In genomic region chr11:111913997-111914396, GRCh38 we compare ENCODE assay signal across 14 cellular contexts. TPM values are rescaled to one million over a fixed set of nuclear protein-coding genes. Genes with fewer than 3 reads are reported as not detected.
A peak's percentile ranks its signal among the peaks of the same experiment; 100 is the strongest.
DNase-seq lines count a peak whose midpoint lies in the region; ATAC-seq, FAIRE-seq and TF ChIP-seq lines count a peak whose summit lies in the region.
"Had no signal": no experiment of that assay in that cellular context is flagged by ENCODE, and none has a peak within 500 bp of the region (broad histone marks: within the 10 kb centered on the region; RNA-seq: fewer than 3 reads in every experiment).

No MANE protein-coding gene starts in this region.

- WGBS in hepatocyte (ENCODE audit: low lambda C conversion rate, missing lambda C conversion rate), result 58% methylated on average over 4 of the region's 4 CpGs

- POLR2A ChIA-PET in HEK293T (lab: Yijun Ruan, JAX), result interaction anchor here (0.7 kb wide), 1 partner anchor 13 kb away, joined by 4 read pairs; no protein-coding TSS in a partner anchor

- H3K36me3 Mint-ChIP-seq in astrocyte (ENCODE audit: low read depth, unreplicated experiment), result no peaks in the 10 kb centered on the region
- H3K36me3 Mint-ChIP-seq: activated naive CD8-positive, alpha-beta T cell treated with anti-CD3 and anti-CD28 coated beads, Interleukin-2, amount 10 ng/mL, durations not matched to agents 7 days and 5 days; neural progenitor cell; type B pancreatic cell had no signal

- H3K9ac ChIP-seq in astrocyte (ENCODE audit: low read length), result peak overlapping the region; percentile 53
- H3K9ac ChIP-seq: neural progenitor cell had no signal

- no peaks in the 10 kb centered on the region for H3K36me3 ChIP-seq in astrocyte (ENCODE audit: insufficient read depth, low read length)
- peaks cover 17% of the 10 kb centered on the region for H3K36me3 ChIP-seq in left ventricle myocardium inferior
- H3K36me3 ChIP-seq in hepatocyte (replicated peaks; ENCODE audit: insufficient read depth, low read depth), result no peaks in the 10 kb centered on the region
- H3K36me3 ChIP-seq: neural progenitor cell had no signal

- no peaks in the 10 kb centered on the region for H3K9me3 ChIP-seq in astrocyte (ENCODE audit: insufficient read depth, low read depth, low read length)
- H3K9me3 ChIP-seq in left ventricle myocardium inferior (replicated peaks), result no peaks in the 10 kb centered on the region
- H3K9me3 ChIP-seq in hepatocyte (ENCODE audit: low read depth), result no peaks in the 10 kb centered on the region

- peaks cover 17% of the 10 kb centered on the region for H3K4me1 Mint-ChIP-seq in astrocyte (ENCODE audit: low read depth, unreplicated experiment)
- H3K4me1 Mint-ChIP-seq: activated naive CD8-positive, alpha-beta T cell treated with anti-CD3 and anti-CD28 coated beads, Interleukin-2, amount 10 ng/mL, durations not matched to agents 7 days and 5 days had no signal

- ATAC-seq in GM19328 (IDR thresholded peaks at IDR 0.05; ENCODE audit: unreplicated experiment), result no peak

- H3K27ac ChIP-seq in astrocyte (ENCODE audit: low read depth, low read length) (peak overlapping the region; percentile 37), left ventricle myocardium inferior (replicated peaks) (peak overlapping the region; percentile 99), hepatocyte (no peak overlapping the region)
- H3K27ac ChIP-seq: neural progenitor cell had no signal

- no peak overlapping the region for H3K27ac Mint-ChIP-seq in astrocyte (ENCODE audit: unreplicated experiment)
- H3K27ac Mint-ChIP-seq: activated naive CD8-positive, alpha-beta T cell treated with anti-CD3 and anti-CD28 coated beads, Interleukin-2, amount 10 ng/mL, durations not matched to agents 7 days and 5 days; neural progenitor cell; type B pancreatic cell had no signal

- DNase-seq in DMS153 treated with DMSO at 0.1 percent for 48 hours (lab: John Stamatoyannopoulos, UW; ENCODE audit: unreplicated experiment), result peak; percentile 53
- DNase-seq in astrocyte (ENCODE audit: low read depth), result peak; percentile 64
- DNase-seq in left ventricle myocardium inferior, result no peak
- DNase-seq in putamen (ENCODE audit: low spot score), result peak; percentile 93
- DNase-seq in activated CD4-positive, alpha-beta T cell treated with anti-CD3 and anti-CD28 coated beads for 48 hours, result no peak
- no peak for DNase-seq in HEK293T (ENCODE audit: extremely low spot score)
- DNase-seq in hepatocyte (ENCODE audit: low spot score), result no peak
- DNase-seq: activated naive CD8-positive, alpha-beta T cell treated with anti-CD3 and anti-CD28 coated beads, Interleukin-2, amount 10 ng/mL, durations not matched to agents 7 days and 5 days; DMS79 treated with DMSO at 0.1 percent for 48 hours; KG1; T-helper 2 cell had no signal

- H3K4me3 Mint-ChIP-seq in astrocyte (ENCODE audit: unreplicated experiment), result no peak overlapping the region
- H3K4me3 Mint-ChIP-seq: activated naive CD8-positive, alpha-beta T cell treated with anti-CD3 and anti-CD28 coated beads, Interleukin-2, amount 10 ng/mL, durations not matched to agents 7 days and 5 days; neural progenitor cell; type B pancreatic cell had no signal

- intact Hi-C loops in left ventricle myocardium inferior (cut with micrococcal nuclease), result no loop called here

- H3K9me3 Mint-ChIP-seq in astrocyte (ENCODE audit: unreplicated experiment), result no peaks in the 10 kb centered on the region
- H3K9me3 Mint-ChIP-seq: activated naive CD8-positive, alpha-beta T cell treated with anti-CD3 and anti-CD28 coated beads, Interleukin-2, amount 10 ng/mL, durations not matched to agents 7 days and 5 days; neural progenitor cell; type B pancreatic cell had no signal

- peak; percentile 80 for FAIRE-seq in astrocyte (lab: Jason Lieb, UNC)

- TF ChIP-seq CTCF in astrocyte (IDR thresholded peaks at IDR 0.05; ENCODE audit: insufficient read depth, low read depth, low read length) (no peak), left ventricle myocardium inferior (IDR thresholded peaks at IDR 0.05; ENCODE audit: borderline replicate concordance) (no peak), hepatocyte (IDR thresholded peaks at IDR 0.05; ENCODE audit: poor library complexity) (no peak)

- no peaks in the 10 kb centered on the region for H4K20me1 ChIP-seq in astrocyte (ENCODE audit: insufficient read depth, low read length)
- no peaks in the 10 kb centered on the region for H4K20me1 ChIP-seq in hepatocyte (ENCODE audit: insufficient read depth, poor library complexity, severe bottlenecking)

- no peaks in the 10 kb centered on the region for H3K9me2 ChIP-seq in hepatocyte (replicated peaks; ENCODE audit: insufficient read depth)

- H3K4me3 ChIP-seq in astrocyte (ENCODE audit: insufficient read depth, low read depth, low read length), result no peak overlapping the region
- H3K4me3 ChIP-seq in left ventricle myocardium inferior, result peak overlapping the region; percentile 77
- H3K4me3 ChIP-seq in hepatocyte, result no peak overlapping the region
- H3K4me3 ChIP-seq: neural progenitor cell had no signal

- H3K79me2 ChIP-seq in astrocyte (ENCODE audit: insufficient read depth, low read length) (no peaks in the 10 kb centered on the region), hepatocyte (no peaks in the 10 kb centered on the region)

- H3K4me1 ChIP-seq in astrocyte (ENCODE audit: insufficient read depth, low read length) (peaks cover 18% of the 10 kb centered on the region), left ventricle myocardium inferior (peaks cover 65% of the 10 kb centered on the region), hepatocyte (ENCODE audit: insufficient read depth) (peaks cover 32% of the 10 kb centered on the region)

- peak overlapping the region; percentile 48 for H2AFZ ChIP-seq in astrocyte (ENCODE audit: low read depth, low read length)
- no peak overlapping the region for H2AFZ ChIP-seq in hepatocyte

- CTCF ChIA-PET in HEK293T (lab: Yijun Ruan, JAX), result interaction anchor here (1.2 kb wide), 1 partner anchor 13 kb away, joined by 3 read pairs; no protein-coding TSS in a partner anchor

- peaks cover 5% of the 10 kb centered on the region for H3K27me3 ChIP-seq in astrocyte (ENCODE audit: insufficient read depth, low read length)
- peaks cover 15% of the 10 kb centered on the region for H3K27me3 ChIP-seq in left ventricle myocardium inferior (ENCODE audit: low read depth)
- H3K27me3 ChIP-seq in hepatocyte, result no peaks in the 10 kb centered on the region
- H3K27me3 ChIP-seq: neural progenitor cell had no signal

- H3K27me3 Mint-ChIP-seq in astrocyte (ENCODE audit: low read depth, unreplicated experiment), result peaks cover 12% of the 10 kb centered on the region

- H3K4me2 ChIP-seq in astrocyte (ENCODE audit: low read length) (peak overlapping the region; percentile 31), hepatocyte (no peak overlapping the region)
- H3K4me2 ChIP-seq: neural progenitor cell had no signal

TF ChIP-seq in HEK293T, 16 proteins besides CTCF, POLR2A, EP300 and RAD21:
- TF ChIP-seq SUZ12 (IDR thresholded peaks at IDR 0.05) (no peak), FOXK2 (IDR thresholded peaks at IDR 0.05) (no peak), ARNT (IDR thresholded peaks at IDR 0.05) (no peak), TARDBP (IDR thresholded peaks at IDR 0.05) (no peak), ZNF384 (IDR thresholded peaks at IDR 0.05) (no peak), LEF1 (IDR thresholded peaks at IDR 0.05; ENCODE audit: borderline replicate concordance) (no peak), CTBP1 (IDR thresholded peaks at IDR 0.05; ENCODE audit: borderline replicate concordance) (no peak), PKNOX1 (IDR thresholded peaks at IDR 0.05) (no peak), HDGF (IDR thresholded peaks at IDR 0.05; ENCODE audit: borderline replicate concordance) (no peak), FOXM1 (IDR thresholded peaks at IDR 0.05; ENCODE audit: borderline replicate concordance) (no peak), BHLHE40 (IDR thresholded peaks at IDR 0.05; ENCODE audit: borderline replicate concordance) (no peak)

RNA-seq across cellular contexts. Expression of gene HSPB2, which starts 1.5 kb away (rescaled TPM):
- total RNA-seq in astrocyte (not detected in 2 replicates), left ventricle myocardium inferior (36.5 TPM), hepatocyte (not detected in 2 replicates)
- polyA plus RNA-seq in hepatocyte, result 0.19 and 0.29 TPM in 2 replicates

RNA-seq across cellular contexts. Expression of gene CRYAB, which starts 2.4 kb away (rescaled TPM):
- total RNA-seq in astrocyte (4.1 and 5.7 TPM in 2 replicates), left ventricle myocardium inferior (6,704 TPM), hepatocyte (15.7 and 20.5 TPM in 2 replicates)
- 64.8 and 123 TPM in 2 replicates for polyA plus RNA-seq in hepatocyte
- total RNA-seq: activated naive CD8-positive, alpha-beta T cell treated with anti-CD3 and anti-CD28 coated beads, Interleukin-2, amount 10 ng/mL, durations not matched to agents 7 days and 5 days had no signal

RNA-seq across cellular contexts. Expression of gene C11orf52, which starts 4.7 kb away (rescaled TPM):
- 0.50 and 0.60 TPM in 2 replicates for total RNA-seq in astrocyte
- 1.2 TPM for total RNA-seq in left ventricle myocardium inferior
- total RNA-seq in hepatocyte, result 8.7 and 14.8 TPM in 2 replicates
- polyA plus RNA-seq in hepatocyte, result 21.1 and 23.7 TPM in 2 replicates
- total RNA-seq: activated naive CD8-positive, alpha-beta T cell treated with anti-CD3 and anti-CD28 coated beads, Interleukin-2, amount 10 ng/mL, durations not matched to agents 7 days and 5 days had no signal

RNA-seq across cellular contexts. Expression of gene DIXDC1, which starts 23.1 kb away (rescaled TPM):
- total RNA-seq in astrocyte (16.5 and 17.3 TPM in 2 replicates), left ventricle myocardium inferior (20.2 TPM), hepatocyte (14.7 and 18.4 TPM in 2 replicates)
- polyA plus RNA-seq in hepatocyte, result 5.2 and 8.2 TPM in 2 replicates

RNA-seq across cellular contexts. Expression of gene CFAP68, which starts 34.7 kb away (rescaled TPM):
- 18.4 and 18.8 TPM in 2 replicates for total RNA-seq in astrocyte
- total RNA-seq in left ventricle myocardium inferior, result 26.0 TPM
- 21.1 and 24.6 TPM in 2 replicates for total RNA-seq in hepatocyte
- 19.9 and 21.8 TPM in 2 replicates for polyA plus RNA-seq in hepatocyte

Comparison
In these comparisons a context has a peak if more than half of its experiments do, and no peak if none do; other contexts are left out.
1. DNase-seq: peak in DMS153 treated with DMSO at 0.1 percent for 48 hours (single experiment), astrocyte (single experiment) and putamen (single experiment); none in left ventricle myocardium inferior (single experiment), activated CD4-positive, alpha-beta T cell treated with anti-CD3 and anti-CD28 coated beads for 48 hours (single experiment), HEK293T (single experiment) and hepatocyte (single experiment).
2. RNA of gene HSPB2, which starts 1.5 kb away (total RNA-seq): 36.5 TPM in left ventricle myocardium inferior (single experiment); not detected in astrocyte and not detected in hepatocyte; every median in the first group is over 10 times any median in the second.
3. RNA of gene CRYAB, which starts 2.4 kb away (total RNA-seq): 6,704 TPM in left ventricle myocardium inferior (single experiment); 15.7 to 20.5 TPM in hepatocyte and 4.1 to 5.7 TPM in astrocyte; every median in the first group is over 100 times any median in the second.